In genomic region chr22:35330258-35330861, GRCh38 we compare ENCODE assay signal across 8 cellular contexts. TPM values are rescaled to one million over a fixed set of nuclear protein-coding genes. Genes with fewer than 3 reads are reported as not detected.
DNase-seq lines count a peak whose midpoint lies in the region; ATAC-seq and TF ChIP-seq lines count a peak whose summit lies in the region.

No MANE protein-coding gene starts in this region.

- H3K4me3 ChIP-seq in gastroesophageal sphincter: no peak overlapping the region
- no peak overlapping the region for H3K4me3 ChIP-seq in gastrocnemius medialis

- H3K36me3 Mint-ChIP-seq in activated T-cell treated with anti-CD3 and anti-CD28 coated beads, Interleukin-2, amount 50 U/mL, for 24 hours (ENCODE audit: low read depth): peaks cover 84% of the 10 kb centered on the region

- H3K4me1 Mint-ChIP-seq in activated T-cell treated with anti-CD3 and anti-CD28 coated beads, Interleukin-2, amount 50 U/mL, for 24 hours (ENCODE audit: low read depth): peaks cover 40% of the 10 kb centered on the region

- H3K36me3 ChIP-seq in gastroesophageal sphincter (peaks cover 0 to 100% of the 10 kb centered on the region in 2 donors), gastrocnemius medialis (peaks cover 0 to 71% of the 10 kb centered on the region in 2 donors)

- peak; percentile 78 for ATAC-seq in gastroesophageal sphincter
- peak; percentile 72 to 86 for ATAC-seq in gastrocnemius medialis
- ATAC-seq in GM19397 (IDR thresholded peaks at IDR 0.05; ENCODE audit: unreplicated experiment): no peak
- no peak for ATAC-seq in GM21360 (IDR thresholded peaks at IDR 0.05; ENCODE audit: unreplicated experiment)
- ATAC-seq in HG02571 (IDR thresholded peaks at IDR 0.05; ENCODE audit: unreplicated experiment): no peak

- 47 to 51% methylated on average over 6 to 9 of the region's 16 CpGs for WGBS in gastroesophageal sphincter (ENCODE audit: low coverage in 1 of 2), 2 donors

- H3K27me3 Mint-ChIP-seq in activated T-cell treated with anti-CD3 and anti-CD28 coated beads, Interleukin-2, amount 50 U/mL, for 24 hours: no peaks in the 10 kb centered on the region

- H3K27me3 ChIP-seq in gastroesophageal sphincter (no peaks in the 10 kb centered on the region), gastrocnemius medialis (no peaks in the 10 kb centered on the region)

- TF ChIP-seq EP300 in gastroesophageal sphincter (IDR thresholded peaks at IDR 0.05): no peak

- H3K4me3 Mint-ChIP-seq in activated T-cell treated with anti-CD3 and anti-CD28 coated beads, Interleukin-2, amount 50 U/mL, for 24 hours: peak overlapping the region; percentile 81

- peak overlapping the region in 3 of 4 donors; percentile 61 to 72 (median 69) for H3K27ac ChIP-seq in gastroesophageal sphincter
- H3K27ac ChIP-seq in gastrocnemius medialis: peak overlapping the region; percentile 83 to 98 (median 92)

- in situ Hi-C loops in gastrocnemius medialis (cut with MboI; ENCODE audit: low sequenced_read_pairs in 4 of 4): loop anchor here in 2 of 4 donors (25.0 kb wide), 1 partner anchor 257 kb away; no protein-coding TSS in a partner anchor

- TF ChIP-seq POLR2A in gastroesophageal sphincter (IDR thresholded peaks at IDR 0.05) (no peak), gastrocnemius medialis (IDR thresholded peaks at IDR 0.05) (peak; percentile 54 to 55)

- H3K27ac Mint-ChIP-seq in activated T-cell treated with anti-CD3 and anti-CD28 coated beads, Interleukin-2, amount 50 U/mL, for 24 hours: peak overlapping the region; percentile 96

- peaks cover 0 to 6% (median 0%) of the 10 kb centered on the region in 3 donors for H3K4me1 ChIP-seq in gastroesophageal sphincter
- H3K4me1 ChIP-seq in gastrocnemius medialis: peaks cover 7 to 14% of the 10 kb centered on the region in 2 donors

- DNase-seq in AG08396 (ENCODE audit: low spot score): peak; percentile 86
- DNase-seq in NOMO-1 treated with DMSO at 0.1 percent for 48 hours (lab: John Stamatoyannopoulos, UW; ENCODE audit: unreplicated experiment): peak; percentile 86
- DNase-seq in activated T-cell treated with anti-CD3 and anti-CD28 coated beads, Interleukin-2, amount 50 U/mL, for 24 hours: peak; percentile 77
- DNase-seq in gastrocnemius medialis: peak; percentile 88 to 94

- no peak for TF ChIP-seq CTCF in gastroesophageal sphincter (IDR thresholded peaks at IDR 0.05)
- TF ChIP-seq CTCF in gastrocnemius medialis (IDR thresholded peaks at IDR 0.05 in 4 of 5, conservative IDR thresholded peaks at IDR 0.05 in 1 of 5): no peak

- intact Hi-C loops in gastrocnemius medialis (cut with DNase I; ENCODE audit: low total_unique reads): loop anchor here (1.0 kb wide), 2 partner anchors 31 to 73 kb away; partner anchors contain the start of genes HMGXB4 and TOM1

- H3K9me3 ChIP-seq in gastroesophageal sphincter: no peaks in the 10 kb centered on the region
- no peaks in the 10 kb centered on the region for H3K9me3 ChIP-seq in gastrocnemius medialis

- H3K9me3 Mint-ChIP-seq in activated T-cell treated with anti-CD3 and anti-CD28 coated beads, Interleukin-2, amount 50 U/mL, for 24 hours: no peaks in the 10 kb centered on the region

RNA-seq across cellular contexts. Expression of gene TOM1, which starts 30.7 kb away (rescaled TPM):
- total RNA-seq in gastroesophageal sphincter (10 to 100 TPM; 22.3 to 40.3 (median 34.1) TPM), gastrocnemius medialis (100 to 1,000 TPM; 363 to 609 (median 425) TPM)

RNA-seq across cellular contexts. Expression of gene HMOX1, which starts 50.5 kb away (rescaled TPM):
- total RNA-seq in gastroesophageal sphincter (100 to 1,000 TPM in 1 of 4 donors, 10 to 100 TPM in 2, 1 to 10 TPM in 1; 3.0 to 317 (median 12.7) TPM), gastrocnemius medialis (100 to 1,000 TPM in 1 of 4 donors, 10 to 100 TPM in 3; 11.4 to 131 (median 22.2) TPM)

Comparison
In these comparisons a context has a peak if more than half of its experiments do, and no peak if none do; other contexts are left out.
1. ATAC-seq: peak in gastroesophageal sphincter (single experiment) and gastrocnemius medialis (2 of 2); none in GM19397 (single experiment), GM21360 (single experiment) and HG02571 (single experiment).
2. POLR2A ChIP-seq: peak in gastrocnemius medialis (2 of 2); none in gastroesophageal sphincter (0 of 2).
3. RNA of gene TOM1, which starts 30.7 kb away (total RNA-seq): 363 to 609 TPM in gastrocnemius medialis; 22.3 to 40.3 TPM in gastroesophageal sphincter; every median in the first group is over 4 times any median in the second.
4. Peak in every context shown above with its lines, with median percentiles within 50 percentile points of each other: DNase-seq.